ENCODE assay signal across 9 cellular contexts in the genomic region with DNA sequence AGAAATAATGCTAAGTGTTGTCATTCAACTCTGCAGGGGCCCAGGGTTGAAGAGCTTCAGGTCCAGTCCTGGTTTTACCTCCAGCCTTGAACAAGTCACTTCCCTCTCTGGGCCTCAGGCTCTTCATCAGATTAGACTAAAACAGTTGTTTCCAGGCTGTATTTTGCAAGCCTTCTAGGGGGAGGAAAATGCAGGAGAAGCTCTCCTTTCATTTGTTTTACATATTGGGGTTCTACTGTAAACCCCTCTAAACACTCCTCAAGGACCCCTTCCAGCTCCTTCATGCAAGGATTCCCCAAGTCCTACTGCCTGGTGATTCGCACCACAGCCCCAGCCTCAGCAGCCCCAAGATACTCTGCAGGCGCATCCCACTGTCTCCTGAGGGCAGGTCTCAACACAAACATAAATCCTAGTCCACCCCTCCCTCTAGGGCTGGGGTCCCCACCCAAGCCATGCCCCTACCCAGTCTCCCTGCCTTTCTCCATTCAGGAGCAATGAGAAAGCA. TPM values are rescaled to one million over a fixed set of nuclear protein-coding genes. Genes with fewer than 3 reads are reported as not detected.
DNase-seq lines count a peak whose midpoint lies in the region; ATAC-seq, FAIRE-seq and TF ChIP-seq lines count a peak whose summit lies in the region.
"Had no signal": no experiment of that assay in that cellular context is flagged by ENCODE, and none has a peak within 500 bp of the region (broad histone marks: within the 10 kb centered on the region; RNA-seq: fewer than 3 reads in every experiment).

No MANE protein-coding gene starts in this region.

- no peaks in the 10 kb centered on the region for H3K79me2 ChIP-seq in H1 (ENCODE audit: control insufficient read depth in 1 of 2, insufficient read depth in 2 of 2, low read length in 2 of 2)

- H3K23ac ChIP-seq in H1 (ENCODE audit: insufficient read length) = no peak overlapping the region

- no peak for TF ChIP-seq POLR2A in H1 (IDR thresholded peaks at IDR 0.05; ENCODE audit: control extremely low read depth in 1 of 2, low read depth in 2 of 2, low read length in 2 of 2)
- TF ChIP-seq POLR2A in stomach (IDR thresholded peaks at IDR 0.05) = no peak

- H4K5ac ChIP-seq in H1 (ENCODE audit: insufficient read length, low read depth, low read length) = no peak overlapping the region

- 0 out of 2 replicates have a peak overlapping the region, but pooled peaks have one; percentile 47 for H2BK15ac ChIP-seq in H1 (ENCODE audit: low read length)

- H3K27ac ChIP-seq in H1 (ENCODE audit: low read depth, low read length) (no peak overlapping the region), stomach (peak overlapping the region in 1 of 5 donors; percentile 19)

- DNase-seq in GM12865 (ENCODE audit: low read depth) (peak; percentile 74), NCI-H69 (lab: John Stamatoyannopoulos, UW) (peak; percentile 33), H1 (ENCODE audit: low read depth in 1 of 2, low spot score in 2 of 2) (peak in 1 of 2 experiments; percentile 46), non-pigmented ciliary epithelial cell (ENCODE audit: low read depth) (peak; percentile 9), stomach (no peak), AG20443 (ENCODE audit: low spot score) (no peak), NCI-H2107 treated with DMSO at 0.1 percent for 48 hours (lab: John Stamatoyannopoulos, UW; ENCODE audit: unreplicated experiment) (no peak)

- no peaks in the 10 kb centered on the region for H4K20me1 ChIP-seq in H1 (replicated peaks in 1 of 2; ENCODE audit: control insufficient read depth in 1 of 2, insufficient read depth in 2 of 2, low read length in 2 of 2)

- H2AK5ac ChIP-seq in H1 (ENCODE audit: low read depth, low read length) = no peak overlapping the region

- peak overlapping the region; percentile 25; the same call in 1 of the 2 replicates for H2BK5ac ChIP-seq in H1 (ENCODE audit: low read depth, low read length)

- peak overlapping the region; percentile 63; the same call in 1 of the 2 replicates for H2BK20ac ChIP-seq in H1 (ENCODE audit: low read length)

- WGBS in H1 (ENCODE audit: extremely low coverage in 1 of 2, insufficient coverage in 1 of 2, insufficient read length in 1 of 2, insufficient replicate concordance in 2 of 2, low coverage in 1 of 2, low lambda C conversion rate in 2 of 2, missing lambda C conversion rate in 1 of 2), 2 experiments = 75% methylated on average over 2 of the region's 2 CpGs; no CpG with 5 or more reads in 1 of the 2 experiments
- WGBS in stomach, 5 donors = 71 to 86% (median 81%) methylated on average over 2 of the region's 2 CpGs

- H3K4me3 ChIP-seq in GM12865 (ENCODE audit: low read depth, low read length) (no peak overlapping the region), H1 (ENCODE audit: extremely low read depth in 1 of 4, insufficient read depth in 2 of 4, low read depth in 3 of 4, low read length in 4 of 4) (0 out of 8 replicates have a peak overlapping the region, but pooled peaks of 1 of the 4 experiments have one; percentile 10), stomach (no peak overlapping the region)

- TF ChIP-seq EP300 in H1 (IDR thresholded peaks at IDR 0.05; ENCODE audit: borderline replicate concordance in 1 of 2, low read depth in 2 of 2, low read length in 2 of 2) (no peak), stomach (IDR thresholded peaks at IDR 0.05) (no peak)

- FAIRE-seq in H1 (lab: Jason Lieb, UNC) = no peak

- peak overlapping the region; percentile 71 for H2AFZ ChIP-seq in H1 (ENCODE audit: low read length)

- TF ChIP-seq CTCF in GM12865 (IDR thresholded peaks at IDR 0.05; ENCODE audit: insufficient read depth, low read depth, low read length, missing control alignments) = no peak
- TF ChIP-seq CTCF in H1 (IDR thresholded peaks at IDR 0.05; ENCODE audit: control extremely low read depth in 1 of 3, insufficient read depth in 1 of 3, low read depth in 1 of 3, low read length in 3 of 3) = no peak
- no peak for TF ChIP-seq CTCF in stomach (IDR thresholded peaks at IDR 0.05)

- no peaks in the 10 kb centered on the region for H3K36me3 ChIP-seq in H1 (ENCODE audit: control insufficient read depth in 2 of 4, insufficient read depth in 4 of 4, low read length in 3 of 4)
- H3K36me3 ChIP-seq in stomach = no peaks in the 10 kb centered on the region

- no peaks in the 10 kb centered on the region for H3K27me3 ChIP-seq in H1 (replicated peaks in 1 of 4; ENCODE audit: control insufficient read depth in 3 of 4, extremely low read depth in 1 of 4, insufficient read depth in 3 of 4, low read length in 3 of 4)
- no peaks in the 10 kb centered on the region for H3K27me3 ChIP-seq in stomach

- no peaks in the 10 kb centered on the region for H3K23me2 ChIP-seq in H1 (ENCODE audit: low read depth, low read length)

- no peak overlapping the region for H4K8ac ChIP-seq in H1 (ENCODE audit: extremely low read depth, insufficient read depth, low read length)

- H3K18ac ChIP-seq in H1 (ENCODE audit: extremely low read depth, low read length) = peak overlapping the region; percentile 25; the same call in 1 of the 2 replicates

- ATAC-seq in GM21737 (IDR thresholded peaks at IDR 0.05; ENCODE audit: unreplicated experiment) = no peak

- CTCF ChIA-PET in H1 (lab: Charles Lee; ENCODE audit: partially characterized antibody) = interaction anchor here (0.8 to 2.1 kb wide), 4 partner anchors 56 to 109 kb away, joined by 3 to 7 read pairs (median 4); no protein-coding TSS in a partner anchor

- intact Hi-C loops in stomach (cut with DNase I; ENCODE audit: low total_unique reads) = no loop called here

- no peak overlapping the region for H3K56ac ChIP-seq in H1 (replicated peaks; ENCODE audit: insufficient read length, low read depth, low read length)

- H3K14ac ChIP-seq in H1 (ENCODE audit: insufficient read length) = no peak overlapping the region

- no peak overlapping the region for H3K9ac ChIP-seq in H1 (replicated peaks in 1 of 4; ENCODE audit: extremely low read depth in 1 of 4, low read depth in 3 of 4, low read length in 3 of 4)

- H3K9me3 ChIP-seq in H1 (ENCODE audit: insufficient read depth in 2 of 2, low read depth in 1 of 2, low read length in 1 of 2) = no peaks in the 10 kb centered on the region
- no peaks in the 10 kb centered on the region for H3K9me3 ChIP-seq in stomach

- no peak overlapping the region for H4K91ac ChIP-seq in H1 (replicated peaks; ENCODE audit: insufficient read length, low read length)

- POLR2A ChIA-PET in H1 (lab: Charles Lee; ENCODE audit: partially characterized antibody) = interaction anchor here (0.5 to 1.1 kb wide), 3 partner anchors 61 to 70 kb away, joined by 3 to 4 read pairs (median 3); a partner anchor contains a TSS

- H3K4me1 ChIP-seq in H1 (replicated peaks in 1 of 4; ENCODE audit: control insufficient read depth in 3 of 4, insufficient read depth in 4 of 4, low read length in 3 of 4) = peaks cover 0 to 9% (median 3%) of the 10 kb centered on the region in 4 experiments; a peak in 6 of 7 replicates
- peaks cover 0 to 15% (median 0%) of the 10 kb centered on the region in 4 donors for H3K4me1 ChIP-seq in stomach

- H2BK12ac ChIP-seq in H1 (ENCODE audit: low read depth, low read length) = no peak overlapping the region

- no peak overlapping the region for H3K4me2 ChIP-seq in H1 (ENCODE audit: insufficient read depth in 1 of 2, low read depth in 2 of 2, low read length in 2 of 2)

- no peak overlapping the region for H3K4ac ChIP-seq in H1 (replicated peaks; ENCODE audit: insufficient read length, low read depth, low read length)

- no peaks in the 10 kb centered on the region for H3K79me1 ChIP-seq in H1 (ENCODE audit: low read depth, low read length)

- TF ChIP-seq RAD21 in H1 (IDR thresholded peaks at IDR 0.05 in 1 of 2, conservative IDR thresholded peaks at IDR 0.05 in 1 of 2; ENCODE audit: low read depth in 2 of 2, low read length in 2 of 2) = no peak

- H2BK120ac ChIP-seq in H1 (replicated peaks; ENCODE audit: low read depth, low read length) = no peak overlapping the region

TF ChIP-seq in H1, 55 proteins besides CTCF, POLR2A, EP300 and RAD21:
- no peak for TF ChIP-seq CHD2 (IDR thresholded peaks at IDR 0.05; ENCODE audit: low read length)
- no peak for TF ChIP-seq CBX5 (IDR thresholded peaks at IDR 0.05; ENCODE audit: low read depth, low read length)
- peak; percentile 71 for TF ChIP-seq SP1 (IDR thresholded peaks at IDR 0.05; ENCODE audit: low read depth, low read length)
- TF ChIP-seq RNF2 (IDR thresholded peaks at IDR 0.05; ENCODE audit: borderline replicate concordance, low read depth, low read length, missing control alignments, poor library complexity, severe bottlenecking) = no peak

RNA-seq across cellular contexts. Expression of gene SDR9C7, which starts 2.7 kb away (rescaled TPM):
- total RNA-seq in H1 (2021; fragmentation: NEBNext Ultra II Directional; extraction: Animal tissue kit (Norgen Biotek cat#: 25700)) = not detected in 2 replicates
- 0.11 TPM in 1 of 2 replicates, not detected in the other for polyA plus RNA-seq in H1 (2011; rRNA removed)
- 0.09 TPM for polyA plus RNA-seq in H1 (2011; cell fraction: cytosol; rRNA removed)
- 0.44 TPM for polyA plus RNA-seq in H1 (2011; cell fraction: nucleus; rRNA removed)
- polyA plus RNA-seq in H1 (2012, experiment 1 of 2) = 0.09 to 0.18 TPM in 2 of 4 replicates, not detected in the others
- polyA plus RNA-seq in H1 (2012, experiment 2 of 2) = not detected
- not detected for polyA plus RNA-seq in H1 (2013, experiment 1 of 2)
- 0.02 TPM for polyA plus RNA-seq in H1 (2013, experiment 2 of 2)
- 0.15 TPM in 1 of 2 replicates, not detected in the other for polyA minus RNA-seq in H1 (2011; rRNA and poly(A)+ RNA removed)
- not detected for polyA minus RNA-seq in H1 (2011; cell fraction: cytosol; rRNA and poly(A)+ RNA removed)
- not detected for polyA minus RNA-seq in H1 (2011; cell fraction: nucleus; rRNA and poly(A)+ RNA removed)
- total RNA-seq in stomach = not detected
- under 1 TPM in 1 of 3 donors, not detected in 2; 0.50 TPM for polyA plus RNA-seq in stomach
- total RNA-seq: epithelial cell of proximal tubule had no signal

RNA-seq across cellular contexts. Expression of gene RDH16, which starts 25.9 kb away (rescaled TPM):
- 0.30 and 0.46 TPM in 2 replicates for total RNA-seq in H1 (2021; fragmentation: NEBNext Ultra II Directional; extraction: Animal tissue kit (Norgen Biotek cat#: 25700))
- polyA plus RNA-seq in H1 (2011; rRNA removed) (0.79 and 0.93 TPM in 2 replicates), stomach (under 1 TPM in 1 of 3 donors, not detected in 2; 0.68 TPM)
- polyA plus RNA-seq in H1 (2011; cell fraction: cytosol; rRNA removed) = 0.97 TPM
- polyA plus RNA-seq in H1 (2011; cell fraction: nucleus; rRNA removed) = 4.8 TPM
- 0.52 to 1.3 TPM (median 0.96 TPM) in 4 replicates for polyA plus RNA-seq in H1 (2012, experiment 1 of 2)
- polyA plus RNA-seq in H1 (2012, experiment 2 of 2) = 0.16 TPM
- 0.24 TPM for polyA plus RNA-seq in H1 (2013, experiment 1 of 2)
- 0.18 TPM for polyA plus RNA-seq in H1 (2013, experiment 2 of 2)
- polyA minus RNA-seq in H1 (2011; rRNA and poly(A)+ RNA removed) = 1.5 and 1.9 TPM in 2 replicates
- 0.59 TPM for polyA minus RNA-seq in H1 (2011; cell fraction: cytosol; rRNA and poly(A)+ RNA removed)
- 2.3 TPM for polyA minus RNA-seq in H1 (2011; cell fraction: nucleus; rRNA and poly(A)+ RNA removed)
- 1 to 10 TPM in 1 of 5 donors, under 1 TPM in 1, not detected in 3; 0.37 to 1.0 TPM for total RNA-seq in stomach

Comparison
In these comparisons a context has a peak if more than half of its experiments do, and no peak if none do; other contexts are left out.
1. DNase-seq: peak in GM12865 (single experiment), NCI-H69 (single experiment) and non-pigmented ciliary epithelial cell (single experiment); none in stomach (single experiment), AG20443 (single experiment) and NCI-H2107 treated with DMSO at 0.1 percent for 48 hours (single experiment).